ENCODE assay signal across 8 cellular contexts in the genomic region with DNA sequence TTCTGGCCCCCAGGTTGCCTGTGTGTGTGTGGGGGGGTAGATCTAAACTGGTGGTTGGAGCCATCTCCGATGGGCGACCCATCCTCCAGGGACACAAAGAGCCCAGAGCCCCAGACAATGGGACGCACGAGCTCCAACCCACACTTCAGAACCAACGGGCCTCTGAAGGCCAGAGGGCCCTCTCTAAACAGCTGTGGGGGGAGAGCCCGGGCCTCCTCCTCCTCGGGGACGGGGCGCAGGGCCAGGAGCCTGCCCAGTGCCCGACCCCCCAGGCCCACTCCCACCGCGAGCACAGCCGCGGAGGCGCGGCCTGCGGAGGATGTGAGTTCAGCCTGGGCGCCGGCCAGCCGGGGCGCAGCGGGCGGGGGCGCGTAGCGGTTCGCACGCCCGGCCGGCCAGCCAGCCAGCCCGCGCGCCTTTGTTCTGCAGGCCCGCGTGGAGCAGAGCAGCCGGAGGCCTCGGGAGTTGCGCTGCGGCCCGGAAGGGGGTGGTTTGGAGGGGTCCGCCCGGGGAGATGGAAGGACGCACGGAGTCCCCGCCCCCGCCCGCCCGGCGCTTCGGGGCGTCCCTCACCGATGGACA. TPM values are rescaled to one million over a fixed set of nuclear protein-coding genes. Genes with fewer than 3 reads are reported as not detected.
DNase-seq lines count a peak whose midpoint lies in the region; ATAC-seq lines count a peak whose summit lies in the region.

No MANE protein-coding gene starts in this region.

- no peaks in the 10 kb centered on the region for H3K27me3 Mint-ChIP-seq in activated CD8-positive, alpha-beta memory T cell treated with anti-CD3 and anti-CD28 coated beads, Interleukin-2, amount 10 ng/mL, durations not matched to agents 7 days and 5 days

- peaks cover 34% of the 10 kb centered on the region for H3K4me1 Mint-ChIP-seq in activated CD8-positive, alpha-beta memory T cell treated with anti-CD3 and anti-CD28 coated beads, Interleukin-2, amount 10 ng/mL, durations not matched to agents 7 days and 5 days

- ATAC-seq in activated CD8-positive, alpha-beta memory T cell treated with anti-CD3 and anti-CD28 coated beads, Interleukin-2, amount 10 ng/mL, durations not matched to agents 7 days and 5 days: no peak
- no peak for ATAC-seq in activated naive CD4-positive, alpha-beta T cell treated with anti-CD3 and anti-CD28 coated beads, Interleukin-2, amount 50 U/mL, for 72 hours
- no peak for ATAC-seq in stimulated activated naive CD8-positive, alpha-beta T cell treated with anti-CD3 and anti-CD28 coated beads, Interleukin-15, Interleukin-2, amounts not matched to agents 100 U/mL and 50 U/mL, for 24 hours
- no peak for ATAC-seq in GM18867 (IDR thresholded peaks at IDR 0.05; ENCODE audit: unreplicated experiment)
- no peak for ATAC-seq in GM19328 (IDR thresholded peaks at IDR 0.05; ENCODE audit: unreplicated experiment)

- peak overlapping the region; percentile 90 for H3K4me3 ChIP-seq in iPS-11a (ENCODE audit: low read depth, low read length)

- peak overlapping the region; percentile 96 for H3K4me3 Mint-ChIP-seq in activated CD8-positive, alpha-beta memory T cell treated with anti-CD3 and anti-CD28 coated beads, Interleukin-2, amount 10 ng/mL, durations not matched to agents 7 days and 5 days

- peaks cover 27% of the 10 kb centered on the region for H3K36me3 Mint-ChIP-seq in activated CD8-positive, alpha-beta memory T cell treated with anti-CD3 and anti-CD28 coated beads, Interleukin-2, amount 10 ng/mL, durations not matched to agents 7 days and 5 days
- peaks cover 5 to 6% of the 10 kb centered on the region in 2 donors for H3K36me3 Mint-ChIP-seq in activated naive CD4-positive, alpha-beta T cell treated with anti-CD3 and anti-CD28 coated beads, Interleukin-2, amount 50 U/mL, for 72 hours

- DNase-seq in activated CD8-positive, alpha-beta memory T cell treated with anti-CD3 and anti-CD28 coated beads, Interleukin-2, amount 10 ng/mL, durations not matched to agents 7 days and 5 days: no peak
- DNase-seq in activated CD8-positive, alpha-beta memory T cell treated with anti-CD3 and anti-CD28 coated beads, Interleukin-2, amount 50 U/mL, for 48 hours: no peak
- no peak for DNase-seq in activated naive CD4-positive, alpha-beta T cell treated with anti-CD3 and anti-CD28 coated beads, Interleukin-2, amount 50 U/mL, for 72 hours (ENCODE audit: low spot score in 2 of 2)
- peak; percentile 18 for DNase-seq in stimulated activated naive CD8-positive, alpha-beta T cell treated with anti-CD3 and anti-CD28 coated beads, Interleukin-15, Interleukin-2, amounts not matched to agents 100 U/mL and 50 U/mL, for 24 hours
- no peak for DNase-seq in NCI-H128 (lab: John Stamatoyannopoulos, UW; ENCODE audit: unreplicated experiment)

- H3K9me3 Mint-ChIP-seq in activated CD8-positive, alpha-beta memory T cell treated with anti-CD3 and anti-CD28 coated beads, Interleukin-2, amount 10 ng/mL, durations not matched to agents 7 days and 5 days (ENCODE audit: low read depth): no peaks in the 10 kb centered on the region
- H3K9me3 Mint-ChIP-seq in activated naive CD4-positive, alpha-beta T cell treated with anti-CD3 and anti-CD28 coated beads, Interleukin-2, amount 50 U/mL, for 72 hours: no peaks in the 10 kb centered on the region

- CTCF ChIA-PET in activated CD8-positive, alpha-beta memory T cell treated with anti-CD3 and anti-CD28 coated beads, Interleukin-2, amount 10 ng/mL, durations not matched to agents 7 days and 5 days (lab: Charles Lee): interaction anchor here (1.7 kb wide), 1 partner anchor 9 kb away, joined by 5 read pairs; the partner anchor contains the start of gene EMD

- peak overlapping the region; percentile 89 for H3K27ac Mint-ChIP-seq in activated CD8-positive, alpha-beta memory T cell treated with anti-CD3 and anti-CD28 coated beads, Interleukin-2, amount 10 ng/mL, durations not matched to agents 7 days and 5 days
- peak overlapping the region; percentile 79 to 83 for H3K27ac Mint-ChIP-seq in activated naive CD4-positive, alpha-beta T cell treated with anti-CD3 and anti-CD28 coated beads, Interleukin-2, amount 50 U/mL, for 72 hours

RNA-seq across cellular contexts. Expression of gene FLNA, which starts 4.0 kb away (rescaled TPM):
- total RNA-seq in activated CD8-positive, alpha-beta memory T cell treated with anti-CD3 and anti-CD28 coated beads, Interleukin-2, amount 10 ng/mL, durations not matched to agents 7 days and 5 days: 1,000 to 10,000 TPM; 1,602 to 2,011 TPM
- 100 to 1,000 TPM; 690 to 932 TPM for total RNA-seq in activated naive CD4-positive, alpha-beta T cell treated with anti-CD3 and anti-CD28 coated beads, Interleukin-2, amount 50 U/mL, for 72 hours

RNA-seq across cellular contexts. Expression of gene EMD, which starts 8.7 kb away (rescaled TPM):
- 10 to 100 TPM; 64.6 to 70.2 TPM for total RNA-seq in activated CD8-positive, alpha-beta memory T cell treated with anti-CD3 and anti-CD28 coated beads, Interleukin-2, amount 10 ng/mL, durations not matched to agents 7 days and 5 days
- 10 to 100 TPM; 79.3 to 83.0 TPM for total RNA-seq in activated naive CD4-positive, alpha-beta T cell treated with anti-CD3 and anti-CD28 coated beads, Interleukin-2, amount 50 U/mL, for 72 hours

RNA-seq across cellular contexts. Expression of gene RPL10, which starts 27.8 kb away (rescaled TPM):
- 1,000 to 10,000 TPM; 2,013 to 2,356 TPM for total RNA-seq in activated CD8-positive, alpha-beta memory T cell treated with anti-CD3 and anti-CD28 coated beads, Interleukin-2, amount 10 ng/mL, durations not matched to agents 7 days and 5 days
- 1,000 to 10,000 TPM; 1,357 to 2,520 TPM for total RNA-seq in activated naive CD4-positive, alpha-beta T cell treated with anti-CD3 and anti-CD28 coated beads, Interleukin-2, amount 50 U/mL, for 72 hours

RNA-seq across cellular contexts. Expression of gene DNASE1L1, which starts 38.7 kb away (rescaled TPM):
- total RNA-seq in activated CD8-positive, alpha-beta memory T cell treated with anti-CD3 and anti-CD28 coated beads, Interleukin-2, amount 10 ng/mL, durations not matched to agents 7 days and 5 days: 10 to 100 TPM; 18.4 to 19.6 TPM
- 10 to 100 TPM; 14.7 to 20.6 TPM for total RNA-seq in activated naive CD4-positive, alpha-beta T cell treated with anti-CD3 and anti-CD28 coated beads, Interleukin-2, amount 50 U/mL, for 72 hours

RNA-seq across cellular contexts. Expression of gene TAFAZZIN, which starts 40.9 kb away (rescaled TPM):
- 10 to 100 TPM; 77.1 to 90.2 TPM for total RNA-seq in activated CD8-positive, alpha-beta memory T cell treated with anti-CD3 and anti-CD28 coated beads, Interleukin-2, amount 10 ng/mL, durations not matched to agents 7 days and 5 days
- 10 to 100 TPM; 24.7 to 62.4 TPM for total RNA-seq in activated naive CD4-positive, alpha-beta T cell treated with anti-CD3 and anti-CD28 coated beads, Interleukin-2, amount 50 U/mL, for 72 hours
